17 cellular contexts compared by ENCODE assay signal in the genomic region with DNA sequence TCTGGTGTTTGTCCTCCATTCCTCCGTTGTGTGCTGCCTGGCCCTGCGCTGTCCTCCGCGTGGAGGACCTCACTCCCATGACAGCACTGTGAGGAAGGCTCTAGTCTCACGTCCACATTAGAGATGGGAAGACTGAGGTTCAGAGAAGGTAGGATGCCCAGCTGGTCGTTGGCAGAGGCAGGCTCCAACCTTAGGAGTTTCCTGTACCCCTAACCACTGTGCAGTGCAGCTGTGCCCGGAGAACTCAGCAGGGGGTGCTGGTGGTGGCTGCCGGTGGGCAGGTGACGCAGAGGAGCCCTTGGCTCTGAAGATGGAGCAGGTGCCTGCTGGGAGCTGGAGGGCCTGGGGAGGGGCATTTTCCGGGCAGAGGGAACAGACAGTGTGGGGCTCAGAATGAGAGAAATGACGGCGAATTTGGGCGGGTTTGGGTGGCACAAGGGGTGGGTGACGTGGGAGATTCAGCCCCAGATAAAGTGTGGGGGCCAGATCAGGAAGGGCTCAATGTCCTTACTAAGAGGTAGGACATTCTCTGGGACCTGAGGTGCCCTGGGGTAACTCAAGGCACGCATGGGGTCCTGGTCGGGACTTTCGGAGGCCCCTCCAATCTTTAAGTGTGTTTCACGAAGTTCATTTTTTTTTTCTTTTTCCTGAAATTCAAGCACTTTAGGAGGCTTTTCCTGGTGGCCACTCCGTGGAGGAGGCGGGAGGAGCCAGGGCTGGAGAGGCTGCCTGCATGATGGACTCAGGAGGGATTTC.
A peak's percentile ranks its signal among the peaks of the same experiment; 100 is the strongest.
DNase-seq lines count a peak whose midpoint lies in the region; TF ChIP-seq lines count a peak whose summit lies in the region.
"Had no signal": no experiment of that assay in that cellular context is flagged by ENCODE, and none has a peak within 500 bp of the region (broad histone marks: within the 10 kb centered on the region; RNA-seq: fewer than 3 reads in every experiment).

No MANE protein-coding gene starts in this region.

- H3K9me3 Mint-ChIP-seq in type B pancreatic cell, result peaks cover 8% of the 10 kb centered on the region

- H3K4me1 ChIP-seq in esophagus muscularis mucosa, result peaks cover 0 to 8% (median 7%) of the 10 kb centered on the region in 4 donors

- no peak for TF ChIP-seq EP300 in esophagus muscularis mucosa (IDR thresholded peaks at IDR 0.05)

- WGBS in esophagus muscularis mucosa, result 86% methylated on average over 20 of the region's 20 CpGs

- no peak overlapping the region for H3K4me3 Mint-ChIP-seq in type B pancreatic cell
- H3K4me3 Mint-ChIP-seq: CD4-positive, alpha-beta memory T cell had no signal

- H3K36me3 Mint-ChIP-seq in type B pancreatic cell, result no peaks in the 10 kb centered on the region
- H3K36me3 Mint-ChIP-seq: CD4-positive, alpha-beta memory T cell had no signal

- no peaks in the 10 kb centered on the region for H3K27me3 ChIP-seq in H7 (ENCODE audit: control insufficient read depth, insufficient read depth, low read length)
- H3K27me3 ChIP-seq in esophagus muscularis mucosa, result peaks cover 0 to 38% (median 0%) of the 10 kb centered on the region in 4 donors

- TF ChIP-seq POLR2A in esophagus muscularis mucosa (IDR thresholded peaks at IDR 0.05; ENCODE audit: low read depth) (no peak), erythroblast (IDR thresholded peaks at IDR 0.05; ENCODE audit: low read length) (no peak)

- no peaks in the 10 kb centered on the region for H3K36me3 ChIP-seq in H7 (replicated peaks; ENCODE audit: control insufficient read depth, insufficient read depth, low read length)
- H3K36me3 ChIP-seq in esophagus muscularis mucosa, result no peaks in the 10 kb centered on the region

- TF ChIP-seq CTCF in esophagus muscularis mucosa (IDR thresholded peaks at IDR 0.05), result no peak
- no peak for TF ChIP-seq CTCF in type B pancreatic cell (conservative IDR thresholded peaks at IDR 0.05)

- no peak overlapping the region for H3K27ac Mint-ChIP-seq in type B pancreatic cell
- H3K27ac Mint-ChIP-seq: CD4-positive, alpha-beta memory T cell had no signal

- no peak overlapping the region for H3K27ac ChIP-seq in esophagus muscularis mucosa (replicated peaks in 1 of 4)
- H3K27ac ChIP-seq: GM23248, KMS-11 had no signal

- H3K4me3 ChIP-seq in H7 (ENCODE audit: insufficient read depth, low read depth, low read length) (no peak overlapping the region), esophagus muscularis mucosa (no peak overlapping the region)
- H3K4me3 ChIP-seq: GM12878, GM23248 had no signal

- intact Hi-C loops in esophagus muscularis mucosa (cut with DNase I), result no loop called here

- no peaks in the 10 kb centered on the region for H3K27me3 Mint-ChIP-seq in type B pancreatic cell

- H3K9me3 ChIP-seq in esophagus muscularis mucosa, result no peaks in the 10 kb centered on the region

- H3K4me1 Mint-ChIP-seq in type B pancreatic cell (ENCODE audit: unreplicated experiment), result no peaks in the 10 kb centered on the region

- peak; percentile 30 for DNase-seq in activated CD8-positive, alpha-beta memory T cell treated with anti-CD3 and anti-CD28 coated beads for 24 hours
- no peak for DNase-seq in activated CD8-positive, alpha-beta memory T cell treated with anti-CD3 and anti-CD28 coated beads, Interleukin-2, amount 50 U/mL, for 48 hours
- peak; percentile 26 for DNase-seq in H7
- DNase-seq in esophagus muscularis mucosa (ENCODE audit: extremely low spot score), result peak; percentile 89
- DNase-seq in type B pancreatic cell (ENCODE audit: extremely low spot score, unreplicated experiment), result peak; percentile 11
- DNase-seq in NCI-H1436 (lab: John Stamatoyannopoulos, UW), result no peak
- DNase-seq in NCI-H1417 treated with DMSO at 0.1 percent for 48 hours (lab: John Stamatoyannopoulos, UW), result no peak
- DNase-seq in erythroblast (lab: John Stamatoyannopoulos, UW), result no peak
- DNase-seq: CD4-positive, alpha-beta memory T cell; DMS79 treated with DMSO at 0.1 percent for 48 hours; NCI-H2081 treated with DMSO at 0.1 percent for 48 hours; NCI-H226; NCI-H69; SIG-M5 had no signal

Comparison
In these comparisons a context has a peak if more than half of its experiments do, and no peak if none do; other contexts are left out.
1. DNase-seq: peak in activated CD8-positive, alpha-beta memory T cell treated with anti-CD3 and anti-CD28 coated beads for 24 hours (single experiment), H7 (single experiment), esophagus muscularis mucosa (single experiment) and type B pancreatic cell (single experiment); none in activated CD8-positive, alpha-beta memory T cell treated with anti-CD3 and anti-CD28 coated beads, Interleukin-2, amount 50 U/mL, for 48 hours (single experiment), NCI-H1436 (single experiment), NCI-H1417 treated with DMSO at 0.1 percent for 48 hours (single experiment) and erythroblast (0 of 2).